26 cellular contexts compared by ENCODE assay signal in the genomic region with DNA sequence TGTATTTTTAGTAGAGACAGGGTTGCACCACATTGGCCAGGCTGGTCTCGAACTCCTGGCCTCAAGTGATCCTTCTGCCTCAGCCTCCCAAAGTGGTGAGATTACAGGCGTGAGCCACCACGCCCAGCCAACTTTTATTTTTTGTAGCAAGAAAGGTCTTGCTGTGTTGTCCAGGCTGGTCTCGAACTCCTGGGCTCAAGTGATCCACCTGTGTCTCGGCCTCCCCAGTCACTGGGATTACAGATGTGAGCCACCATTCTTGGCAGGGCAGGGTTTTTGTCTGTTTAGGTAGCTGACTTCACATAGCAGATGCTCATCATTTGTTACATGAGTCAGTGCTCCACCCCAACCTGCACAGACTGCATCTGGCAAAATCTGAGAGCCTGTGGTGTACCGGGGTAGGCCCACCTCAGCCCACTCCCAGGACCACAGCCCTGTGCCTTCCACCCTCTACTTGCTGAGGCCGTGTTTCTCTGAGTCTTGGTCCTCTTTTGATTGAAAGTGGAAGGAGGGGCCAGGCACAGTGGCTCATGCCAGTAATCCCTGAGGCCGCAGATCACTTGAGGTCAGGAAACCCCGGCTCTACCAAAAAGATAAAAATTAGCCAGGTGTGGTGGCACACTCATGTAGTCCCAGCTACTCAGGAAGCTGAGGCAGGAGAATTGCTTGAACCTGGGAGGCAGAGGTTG. TPM values are rescaled to one million over a fixed set of nuclear protein-coding genes. Genes with fewer than 3 reads are reported as not detected.
DNase-seq lines count a peak whose midpoint lies in the region; ATAC-seq, FAIRE-seq and TF ChIP-seq lines count a peak whose summit lies in the region.
"Had no signal": no experiment of that assay in that cellular context is flagged by ENCODE, and none has a peak within 500 bp of the region (broad histone marks: within the 10 kb centered on the region; RNA-seq: fewer than 3 reads in every experiment).

No MANE protein-coding gene starts in this region.

- H3K18ac ChIP-seq in H9 (ENCODE audit: insufficient read length, low read depth, low read length), result no peak overlapping the region

- H4K91ac ChIP-seq in H9 (ENCODE audit: insufficient read length, low read depth, low read length), result no peak overlapping the region

- no peak overlapping the region for H3K4ac ChIP-seq in H9 (ENCODE audit: low read depth, low read length)

- no peak overlapping the region for H2AFZ ChIP-seq in H9 (ENCODE audit: low read length)

- no peak overlapping the region for H4K8ac ChIP-seq in H9 (replicated peaks; ENCODE audit: insufficient read length, low read depth, low read length)

- no peak overlapping the region for H2BK5ac ChIP-seq in H9 (ENCODE audit: insufficient read length, low read length)

- peak overlapping the region; percentile 41 for H3K4me3 Mint-ChIP-seq in neural crest cell
- no peak overlapping the region for H3K4me3 Mint-ChIP-seq in H9
- H3K4me3 Mint-ChIP-seq: CD8-positive, alpha-beta T cell; HFFc6 had no signal

- peaks cover 10% of the 10 kb centered on the region for H3K79me2 ChIP-seq in H9 (ENCODE audit: insufficient read depth, low read length)

- H3K4me1 Mint-ChIP-seq in neural crest cell, result peaks cover 34% of the 10 kb centered on the region
- H3K4me1 Mint-ChIP-seq in H9, result peaks cover 9 to 21% of the 10 kb centered on the region in 2 experiments

- no peak overlapping the region for H3K14ac ChIP-seq in H9 (ENCODE audit: insufficient read depth, low read length)

- no peaks in the 10 kb centered on the region for H3K27me3 ChIP-seq in H9 (ENCODE audit: insufficient read depth, low read length)

- H3K27me3 Mint-ChIP-seq in neural crest cell (ENCODE audit: low read depth), result peaks cover 2% of the 10 kb centered on the region
- peaks cover 2% of the 10 kb centered on the region; the same call in 1 of the 2 replicates for H3K27me3 Mint-ChIP-seq in H9 (ENCODE audit: low read depth)

- no peak overlapping the region for H2BK120ac ChIP-seq in H9 (ENCODE audit: low read depth, low read length, poor library complexity, severe bottlenecking)

- H3K4me3 ChIP-seq in epithelial cell of esophagus (ENCODE audit: low read length), result no peak overlapping the region
- H3K4me3 ChIP-seq: SK-N-MC had no signal

- H4K20me1 ChIP-seq in H9 (ENCODE audit: control insufficient read depth, insufficient read depth, insufficient read length), result no peaks in the 10 kb centered on the region

- no peak overlapping the region for H4K5ac ChIP-seq in H9 (ENCODE audit: insufficient read length, low read depth, low read length)

- no peaks in the 10 kb centered on the region for H3K4me1 ChIP-seq in H9 (ENCODE audit: insufficient read depth, low read length)

- H3K9me3 Mint-ChIP-seq in neural crest cell (no peaks in the 10 kb centered on the region), H9 (no peaks in the 10 kb centered on the region)
- H3K9me3 Mint-ChIP-seq: CD8-positive, alpha-beta T cell; HFFc6 had no signal

- no peak overlapping the region for H2BK15ac ChIP-seq in H9 (ENCODE audit: low read depth, low read length)

- no peak overlapping the region for H3K4me2 ChIP-seq in H9 (ENCODE audit: insufficient read depth, insufficient read length, low read length)

- no peaks in the 10 kb centered on the region for H3K9me3 ChIP-seq in H9 (ENCODE audit: control insufficient read depth, low read depth, low read length)

- H3K27ac ChIP-seq in H9 (ENCODE audit: insufficient read length, low read depth, low read length), result no peak overlapping the region

- WGBS in H9 (ENCODE audit: extremely low coverage, insufficient read length, low lambda C conversion rate), result no CpG with 5 or more reads among the region's 9 CpGs

- no peak overlapping the region for H2AK5ac ChIP-seq in H9 (ENCODE audit: insufficient read length, low read length)

- no peak overlapping the region for H2BK20ac ChIP-seq in H9 (ENCODE audit: low read depth, low read length, poor library complexity, severe bottlenecking)

- peak; percentile 67 for DNase-seq in HK-2 (ENCODE audit: unreplicated experiment)
- peak; percentile 18 for DNase-seq in RCC 7860 (ENCODE audit: low spot score)
- DNase-seq in epithelial cell of esophagus (ENCODE audit: low read depth), result peak; percentile 48
- no peak for DNase-seq in neural crest cell (ENCODE audit: low read depth, low spot score)
- DNase-seq in H9, result no peak
- no peak for DNase-seq in T-helper 9 cell
- DNase-seq: C1 segment of cervical spinal cord; CD8-positive, alpha-beta T cell; GDM1; HFFc6; KG1; NCI-H1105; NCI-H146; NCI-H2029; NCI-H2227 treated with DMSO at 0.1 percent for 48 hours; NCI-H510A treated with DMSO at 0.1 percent for 48 hours; NCI-H774; OCI-M1; RPMI8226; SHP77 treated with DMSO at 0.1 percent for 48 hours; SW 1271 had no signal

- H3K23me2 ChIP-seq in H9 (ENCODE audit: insufficient read length, low read depth, low read length, poor library complexity, severe bottlenecking), result peaks cover 12% of the 10 kb centered on the region

- TF ChIP-seq CTCF in epithelial cell of esophagus (IDR thresholded peaks at IDR 0.05; ENCODE audit: insufficient read depth, low read depth, low read length, missing control alignments) (no peak), neural crest cell (conservative IDR thresholded peaks at IDR 0.05) (no peak), H9 (conservative IDR thresholded peaks at IDR 0.05) (no peak)

- no peak overlapping the region for H3K56ac ChIP-seq in H9 (ENCODE audit: insufficient read length, low read depth, low read length)

- no peak for ATAC-seq in GM19328 (IDR thresholded peaks at IDR 0.05; ENCODE audit: unreplicated experiment)
- no peak for ATAC-seq in GM21367 (IDR thresholded peaks at IDR 0.05; ENCODE audit: unreplicated experiment)
- ATAC-seq: CD8-positive, alpha-beta T cell had no signal

- no peak overlapping the region for H3K23ac ChIP-seq in H9 (ENCODE audit: insufficient read length, low read depth, low read length)

- H3K9ac ChIP-seq in H9 (ENCODE audit: extremely low read depth, insufficient read length, low read length), result no peak overlapping the region

- H3K36me3 Mint-ChIP-seq in neural crest cell (ENCODE audit: low read depth) (peaks cover 18% of the 10 kb centered on the region), H9 (ENCODE audit: insufficient read depth in 1 of 3, low read depth in 3 of 3) (peaks cover 23 to 40% (median 23%) of the 10 kb centered on the region in 3 experiments)

- H3K79me1 ChIP-seq in H9 (ENCODE audit: insufficient read depth, low read depth, low read length, poor library complexity, severe bottlenecking), result no peaks in the 10 kb centered on the region

- H3T11ph ChIP-seq in H9 (ENCODE audit: low read length), result no peak overlapping the region

- H2BK12ac ChIP-seq in H9 (ENCODE audit: insufficient read length, low read depth, low read length), result no peak overlapping the region

- H3K27ac Mint-ChIP-seq in neural crest cell (ENCODE audit: unreplicated experiment) (no peak overlapping the region), H9 (peak overlapping the region in 1 of 3 experiments; percentile 22; a peak in 1 of 7 replicates)
- H3K27ac Mint-ChIP-seq: CD8-positive, alpha-beta T cell; HFFc6 had no signal

- FAIRE-seq in RCC 7860 (lab: Jason Lieb, UNC), result no peak
- FAIRE-seq: GM19239, H54 had no signal

RNA-seq across cellular contexts. Expression of a gene that starts 4.2 kb away (rescaled TPM):
- 127 and 138 TPM in 2 replicates for total RNA-seq in neural crest cell
- 149 and 159 TPM in 2 replicates for total RNA-seq in H9 (2021)

RNA-seq across cellular contexts. Expression of a gene that starts 6.6 kb away (rescaled TPM):
- total RNA-seq in neural crest cell (233 and 246 TPM in 2 replicates), H9 (2021) (154 and 161 TPM in 2 replicates)

RNA-seq across cellular contexts. Expression of a gene that starts 9.4 kb away (rescaled TPM):
- total RNA-seq in neural crest cell (72.5 and 75.9 TPM in 2 replicates), H9 (2021) (81.3 and 81.6 TPM in 2 replicates)

RNA-seq across cellular contexts. Expression of a gene that starts 23.7 kb away (rescaled TPM):
- total RNA-seq in neural crest cell, result not detected in 2 replicates
- 1.6 and 2.0 TPM in 2 replicates for total RNA-seq in H9 (2021)
- total RNA-seq: CD8-positive, alpha-beta T cell; HFFc6 had no signal

RNA-seq across cellular contexts. Expression of a gene that starts 31.5 kb away (rescaled TPM):
- total RNA-seq in neural crest cell (15.9 and 16.0 TPM in 2 replicates), H9 (2021) (10.8 and 11.7 TPM in 2 replicates)

Comparison
In these comparisons a context has a peak if more than half of its experiments do, and no peak if none do; other contexts are left out.
1. DNase-seq: peak in HK-2 (single experiment), RCC 7860 (single experiment) and epithelial cell of esophagus (single experiment); none in neural crest cell (single experiment), H9 (single experiment) and T-helper 9 cell (single experiment).